ENCODE assay signal across 1 cellular context in the genomic region with DNA sequence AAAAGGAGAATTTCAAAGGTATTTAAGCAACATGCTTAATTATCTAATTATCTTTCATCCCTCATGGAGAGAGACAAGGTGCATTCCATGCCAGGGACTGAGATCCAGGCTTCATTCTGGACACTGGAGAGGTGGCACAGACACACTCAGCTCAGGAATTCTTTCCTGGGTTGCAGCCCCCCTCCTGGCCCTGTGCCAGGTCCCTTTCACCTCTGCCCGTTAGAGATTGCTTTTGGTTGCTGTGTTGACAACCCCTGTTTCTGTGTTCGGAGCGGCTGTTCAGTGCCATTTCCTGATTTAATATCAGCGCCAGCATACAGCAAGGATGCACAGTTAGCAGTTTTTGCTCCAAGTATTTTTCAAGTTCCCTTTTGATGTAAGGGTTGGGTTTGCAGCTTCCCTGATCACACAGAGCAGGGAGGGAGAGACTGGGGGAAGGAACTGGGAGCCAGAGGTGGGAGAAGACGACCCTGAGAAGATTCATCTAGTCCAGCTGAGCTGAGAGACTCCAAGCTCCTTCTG.
TF ChIP-seq lines count a peak whose summit lies in the region.

No MANE protein-coding gene starts in this region.

TF ChIP-seq in A549, 52 proteins besides CTCF, POLR2A, EP300 and RAD21 (continued from another document):
- TF ChIP-seq NPAS2 (CRISPR knock-in tag; IDR thresholded peaks at IDR 0.05; ENCODE audit: borderline replicate concordance) (no peak), MAFK (IDR thresholded peaks at IDR 0.05; ENCODE audit: partially characterized antibody) (peak; percentile 35), FOSB (CRISPR knock-in tag; IDR thresholded peaks at IDR 0.05) (no peak)
